8 cellular contexts compared by ENCODE assay signal in the genomic region with DNA sequence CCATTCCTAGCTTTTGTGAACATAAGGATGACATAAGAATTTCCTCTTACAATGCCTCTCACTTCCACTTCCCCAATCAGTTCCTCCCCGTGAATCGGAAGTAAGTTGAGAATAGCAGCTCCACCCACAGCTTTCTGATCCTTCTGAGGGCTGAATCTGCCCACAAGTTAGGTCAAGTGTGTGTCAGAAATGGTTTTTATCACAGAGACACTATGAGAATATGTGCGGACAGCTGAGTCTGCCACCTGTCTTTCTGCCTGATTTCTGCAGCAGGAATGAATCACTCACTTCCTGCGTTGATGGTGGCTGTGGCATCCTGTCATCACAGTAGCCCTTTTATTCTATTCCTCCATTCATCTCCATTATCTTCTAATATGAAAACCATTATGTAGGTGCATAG.
DNase-seq lines count a peak whose midpoint lies in the region; ATAC-seq and TF ChIP-seq lines count a peak whose summit lies in the region.

No MANE protein-coding gene starts in this region.

- intact Hi-C loops in mammary epithelial cell (cut with micrococcal nuclease) = loop anchor here (1.0 kb wide), 1 partner anchor 43 kb away; no protein-coding TSS in a partner anchor

- BruUV-seq in mammary epithelial cell (replicated peaks; lab: Mats Ljungman, UMichigan) = no TSS peak

- no peaks in the 10 kb centered on the region for H4K20me1 ChIP-seq in mammary epithelial cell (ENCODE audit: insufficient read depth, low read length)

- H3K4me3 ChIP-seq in AG04450 (ENCODE audit: low read depth, low read length) (no peak overlapping the region), mammary epithelial cell (replicated peaks in 1 of 3; ENCODE audit: insufficient read depth in 1 of 3, low read depth in 2 of 3, low read length in 3 of 3) (no peak overlapping the region), neutrophil (ENCODE audit: low read depth in 1 of 2, low read length in 1 of 2) (no peak overlapping the region)

- no peaks in the 10 kb centered on the region for H3K79me2 ChIP-seq in mammary epithelial cell (ENCODE audit: insufficient read depth, low read length)

- in situ Hi-C loops in GM13977 (cut with MboI; ENCODE audit: low pct_unique_long_range_greater_than_20kb, low sequenced_read_pairs, unreplicated experiment) (no loop called here), mammary epithelial cell (cut with MboI; ENCODE audit: low sequenced_read_pairs in 2 of 2) (no loop called here)

- dilution Hi-C loops in mammary epithelial cell (cut with HindIII; ENCODE audit: low sequenced_read_pairs) = no loop called here

- no peak overlapping the region for H3K9ac ChIP-seq in mammary epithelial cell (ENCODE audit: insufficient read depth, low read length)

- no peak overlapping the region for H3K4me2 ChIP-seq in mammary epithelial cell (ENCODE audit: insufficient read depth, low read depth, low read length)

- CTCF ChIA-PET in AG04450 (lab: Charles Lee) = interaction anchor here (0.5 to 1.8 kb wide), 11 partner anchors 8 to 149 kb away, joined by 3 to 7 read pairs (median 3); no protein-coding TSS in a partner anchor
- CTCF ChIA-PET in mammary epithelial cell (lab: Charles Lee; ENCODE audit: low non-redundant PET) = interaction anchor here (0.7 to 1.0 kb wide), 2 partner anchors 11 to 28 kb away, joined by 3 to 5 read pairs; no protein-coding TSS in a partner anchor

- H3K4me1 ChIP-seq in mammary epithelial cell (ENCODE audit: insufficient read depth, low read length) (peaks cover 16% of the 10 kb centered on the region), neutrophil (ENCODE audit: control insufficient read depth in 1 of 2, insufficient read depth in 1 of 2, low read depth in 1 of 2, low read length in 1 of 2) (peaks cover 14 to 17% of the 10 kb centered on the region in 2 experiments)

- TF ChIP-seq CTCF in AG04450 (IDR thresholded peaks at IDR 0.05; ENCODE audit: low read depth, low read length) (peak; percentile 46), GM13977 (IDR thresholded peaks at IDR 0.05; ENCODE audit: extremely low read depth, insufficient read depth, missing control alignments) (peak; percentile 40), mammary epithelial cell (conservative IDR thresholded peaks at IDR 0.05 in 1 of 2, IDR thresholded peaks at IDR 0.05 in 1 of 2; ENCODE audit: extremely low read depth in 1 of 2, insufficient read depth in 1 of 2, low read depth in 1 of 2, low read length in 2 of 2) (peak; percentile 40 to 62), neutrophil (IDR thresholded peaks at IDR 0.05) (no peak)

- H3K27ac ChIP-seq in AG04450 (ENCODE audit: low read depth, low read length) (no peak overlapping the region), mammary epithelial cell (ENCODE audit: insufficient read depth, low read depth, low read length) (no peak overlapping the region), neutrophil (peak overlapping the region; percentile 47)

- 52% methylated on average over 4 of the region's 4 CpGs for WGBS in mammary epithelial cell (ENCODE audit: low coverage, missing lambda C conversion rate)

- POLR2A ChIA-PET in AG04450 (lab: Yijun Ruan, JAX) = no interaction called here

- peak; percentile 78 for ATAC-seq in HG02798 (IDR thresholded peaks at IDR 0.05; ENCODE audit: poor library complexity, unreplicated experiment)

- H3K27me3 ChIP-seq in AG04450 (ENCODE audit: control insufficient read depth, insufficient read depth, low read length) = no peaks in the 10 kb centered on the region
- H3K27me3 ChIP-seq in mammary epithelial cell (ENCODE audit: insufficient read depth, low read length) = no peaks in the 10 kb centered on the region
- peaks cover 7% of the 10 kb centered on the region for H3K27me3 ChIP-seq in neutrophil

- H2AFZ ChIP-seq in mammary epithelial cell (ENCODE audit: low read depth, low read length) = peak overlapping the region; percentile 4

- H3K36me3 ChIP-seq in mammary epithelial cell (ENCODE audit: insufficient read depth, low read length) (no peaks in the 10 kb centered on the region), neutrophil (no peaks in the 10 kb centered on the region)

- DNase-seq in AG04450 (ENCODE audit: low read depth, low spot score) (no peak), GM13977 (ENCODE audit: low spot score) (peak; percentile 75), NCI-H2227 treated with DMSO at 0.1 percent for 48 hours (lab: John Stamatoyannopoulos, UW) (peak; percentile 2), mammary epithelial cell (peak; percentile 78), epidermal melanocyte (ENCODE audit: insufficient read length, low spot score) (no peak), cerebellar nuclear complex (lab: John Stamatoyannopoulos, UW) (no peak)

- 0 out of 2 replicates have a peak, but pooled peaks cover 2% of the 10 kb centered on the region for H3K9me3 ChIP-seq in AG04450 (ENCODE audit: control insufficient read depth, insufficient read depth, low read length)
- no peaks in the 10 kb centered on the region for H3K9me3 ChIP-seq in mammary epithelial cell (replicated peaks; ENCODE audit: insufficient read depth, low read length)
- no peaks in the 10 kb centered on the region for H3K9me3 ChIP-seq in neutrophil

Comparison
In these comparisons a context has a peak if more than half of its experiments do, and no peak if none do; other contexts are left out.
1. DNase-seq: peak in GM13977 (single experiment), NCI-H2227 treated with DMSO at 0.1 percent for 48 hours (single experiment) and mammary epithelial cell (single experiment); none in AG04450 (single experiment), epidermal melanocyte (single experiment) and cerebellar nuclear complex (0 of 2).